In the genomic region with DNA sequence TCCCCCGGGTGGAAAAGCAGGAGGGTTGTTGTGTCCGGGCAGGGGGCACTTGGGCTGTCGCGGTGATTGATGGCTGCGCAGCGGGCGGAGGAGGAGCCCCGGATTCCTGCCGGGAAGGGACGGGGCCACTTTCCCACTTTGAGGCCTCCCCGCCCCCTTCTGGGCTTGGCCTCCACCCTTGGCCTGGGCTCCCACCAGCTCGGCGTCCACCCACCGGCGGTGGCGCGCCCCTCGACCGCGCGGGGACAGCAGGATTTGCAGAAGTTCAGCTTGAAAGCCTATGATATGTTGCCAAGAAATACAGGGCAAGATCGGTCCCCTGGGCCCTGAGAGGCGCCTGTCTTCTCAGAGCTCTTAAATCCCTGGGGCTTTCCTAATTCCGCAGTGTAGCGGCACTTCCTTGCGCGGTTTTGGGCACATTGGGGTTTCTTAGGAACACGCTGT, we compare ENCODE assay signal across 1 cellular context.
A peak's percentile ranks its signal among the peaks of the same experiment; 100 is the strongest.
TF ChIP-seq lines count a peak whose summit lies in the region.

No MANE protein-coding gene starts in this region.

TF ChIP-seq in HepG2, 621 proteins besides CTCF, POLR2A, EP300 and RAD21 (continued from another document and continues in another):
- TF ChIP-seq KDM1A (CRISPR knock-in tag; IDR thresholded peaks at IDR 0.05) (0 out of 2 replicates have a peak, but pooled peaks have one; percentile 4), CBX5 (CRISPR knock-in tag; IDR thresholded peaks at IDR 0.05; ENCODE audit: borderline replicate concordance) (peak; percentile 59; the same call in 1 of the 2 replicates), TFAP4 (IDR thresholded peaks at IDR 0.05; ENCODE audit: borderline replicate concordance, low read depth) (peak; percentile 6; the same call in 1 of the 2 replicates), TOE1 (CRISPR knock-in tag; IDR thresholded peaks at IDR 0.05) (no peak), ISX (CRISPR knock-in tag; conservative IDR thresholded peaks at IDR 0.05) (no peak), ZBTB4 (CRISPR knock-in tag; IDR thresholded peaks at IDR 0.05; ENCODE audit: borderline replicate concordance) (no peak), ZNF350 (CRISPR knock-in tag; IDR thresholded peaks at IDR 0.05; ENCODE audit: borderline replicate concordance, low read depth) (0 out of 2 replicates have a peak, but pooled peaks have one; percentile 22), ZMYM4 (CRISPR knock-in tag; IDR thresholded peaks at IDR 0.05) (peak; percentile 58), TEAD3 (CRISPR knock-in tag; optimal IDR thresholded peaks at IDR 0.05; ENCODE audit: borderline replicate concordance) (peak; percentile 44), ZBTB7B (CRISPR knock-in tag; IDR thresholded peaks at IDR 0.05) (peak; percentile 85), MIER3 (CRISPR knock-in tag; IDR thresholded peaks at IDR 0.05; ENCODE audit: borderline replicate concordance) (peak; percentile 40; the same call in 1 of the 2 replicates), IRX3 (CRISPR knock-in tag; IDR thresholded peaks at IDR 0.05; ENCODE audit: borderline replicate concordance, low read depth) (no peak), ZNF292 (CRISPR knock-in tag; IDR thresholded peaks at IDR 0.05; ENCODE audit: borderline replicate concordance, low read depth) (no peak; the same call in 1 of the 2 replicates), MED1 (CRISPR knock-in tag; IDR thresholded peaks at IDR 0.05) (0 out of 2 replicates have a peak, but pooled peaks have one; percentile 47), GABPB1 (CRISPR knock-in tag; IDR thresholded peaks at IDR 0.05) (peak; percentile 70), ZNF281 (CRISPR knock-in tag; IDR thresholded peaks at IDR 0.05; ENCODE audit: borderline replicate concordance) (peak; percentile 67; the same call in 1 of the 2 replicates), ZNF574 (CRISPR knock-in tag; IDR thresholded peaks at IDR 0.05) (peak; percentile 54; the same call in 1 of the 2 replicates), MEIS1 (CRISPR knock-in tag; IDR thresholded peaks at IDR 0.05; ENCODE audit: borderline replicate concordance) (peak; percentile 99; the same call in 1 of the 2 replicates), ZNF772 (CRISPR knock-in tag; IDR thresholded peaks at IDR 0.05) (peak; percentile 41; the same call in 1 of the 2 replicates), ZNF124 (CRISPR knock-in tag; IDR thresholded peaks at IDR 0.05) (peak; percentile 46; the same call in 1 of the 2 replicates), ZSCAN31 (CRISPR knock-in tag; IDR thresholded peaks at IDR 0.05; ENCODE audit: low read depth) (no peak), HOXA5 (CRISPR knock-in tag; IDR thresholded peaks at IDR 0.05) (peak; percentile 100), CREB3 (CRISPR knock-in tag; IDR thresholded peaks at IDR 0.05) (peak; percentile 19; the same call in 1 of the 2 replicates), ZNF607 (CRISPR knock-in tag; IDR thresholded peaks at IDR 0.05; ENCODE audit: borderline replicate concordance) (0 out of 2 replicates have a peak, but pooled peaks have one; percentile 62), NR2F6 (IDR thresholded peaks at IDR 0.05) (no peak; the same call in 1 of the 2 replicates), NR2F6 (CRISPR knock-in tag; IDR thresholded peaks at IDR 0.05) (peak; percentile 35; the same call in 1 of the 2 replicates), MYC (CRISPR knock-in tag; IDR thresholded peaks at IDR 0.05; ENCODE audit: borderline replicate concordance) (peak; percentile 4; the same call in 1 of the 2 replicates), ZNF770 (CRISPR knock-in tag; IDR thresholded peaks at IDR 0.05) (peak; percentile 53), AGO2 (optimal IDR thresholded peaks at IDR 0.05; ENCODE audit: low read depth, low read length) (peak; percentile 60), ZFX (CRISPR knock-in tag; IDR thresholded peaks at IDR 0.05; ENCODE audit: low read depth) (peak; percentile 52), NRL (CRISPR knock-in tag; IDR thresholded peaks at IDR 0.05; ENCODE audit: borderline replicate concordance) (0 out of 2 replicates have a peak, but pooled peaks have one; percentile 84), HNF4A (CRISPR knock-in tag; IDR thresholded peaks at IDR 0.05) (no peak), FOSL1 (CRISPR knock-in tag; IDR thresholded peaks at IDR 0.05; ENCODE audit: borderline replicate concordance) (no peak)
- TF ChIP-seq, protein P1, sequence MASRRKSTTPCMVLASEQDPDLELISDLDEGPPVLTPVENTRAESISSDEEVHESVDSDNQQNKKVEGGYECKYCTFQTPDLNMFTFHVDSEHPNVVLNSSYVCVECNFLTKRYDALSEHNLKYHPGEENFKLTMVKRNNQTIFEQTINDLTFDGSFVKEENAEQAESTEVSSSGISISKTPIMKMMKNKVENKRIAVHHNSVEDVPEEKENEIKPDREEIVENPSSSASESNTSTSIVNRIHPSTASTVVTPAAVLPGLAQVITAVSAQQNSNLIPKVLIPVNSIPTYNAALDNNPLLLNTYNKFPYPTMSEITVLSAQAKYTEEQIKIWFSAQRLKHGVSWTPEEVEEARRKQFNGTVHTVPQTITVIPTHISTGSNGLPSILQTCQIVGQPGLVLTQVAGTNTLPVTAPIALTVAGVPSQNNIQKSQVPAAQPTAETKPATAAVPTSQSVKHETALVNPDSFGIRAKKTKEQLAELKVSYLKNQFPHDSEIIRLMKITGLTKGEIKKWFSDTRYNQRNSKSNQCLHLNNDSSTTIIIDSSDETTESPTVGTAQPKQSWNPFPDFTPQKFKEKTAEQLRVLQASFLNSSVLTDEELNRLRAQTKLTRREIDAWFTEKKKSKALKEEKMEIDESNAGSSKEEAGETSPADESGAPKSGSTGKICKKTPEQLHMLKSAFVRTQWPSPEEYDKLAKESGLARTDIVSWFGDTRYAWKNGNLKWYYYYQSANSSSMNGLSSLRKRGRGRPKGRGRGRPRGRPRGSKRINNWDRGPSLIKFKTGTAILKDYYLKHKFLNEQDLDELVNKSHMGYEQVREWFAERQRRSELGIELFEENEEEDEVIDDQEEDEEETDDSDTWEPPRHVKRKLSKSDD (CRISPR knock-in tag; IDR thresholded peaks at IDR 0.05; ENCODE audit: low read depth): no peak
- TF ChIP-seq, protein P2, sequence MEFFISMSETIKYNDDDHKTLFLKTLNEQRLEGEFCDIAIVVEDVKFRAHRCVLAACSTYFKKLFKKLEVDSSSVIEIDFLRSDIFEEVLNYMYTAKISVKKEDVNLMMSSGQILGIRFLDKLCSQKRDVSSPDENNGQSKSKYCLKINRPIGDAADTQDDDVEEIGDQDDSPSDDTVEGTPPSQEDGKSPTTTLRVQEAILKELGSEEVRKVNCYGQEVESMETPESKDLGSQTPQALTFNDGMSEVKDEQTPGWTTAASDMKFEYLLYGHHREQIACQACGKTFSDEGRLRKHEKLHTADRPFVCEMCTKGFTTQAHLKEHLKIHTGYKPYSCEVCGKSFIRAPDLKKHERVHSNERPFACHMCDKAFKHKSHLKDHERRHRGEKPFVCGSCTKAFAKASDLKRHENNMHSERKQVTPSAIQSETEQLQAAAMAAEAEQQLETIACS (CRISPR knock-in tag; IDR thresholded peaks at IDR 0.05): 0 out of 2 replicates have a peak, but pooled peaks have one; percentile 22
- TF ChIP-seq, protein P3, sequence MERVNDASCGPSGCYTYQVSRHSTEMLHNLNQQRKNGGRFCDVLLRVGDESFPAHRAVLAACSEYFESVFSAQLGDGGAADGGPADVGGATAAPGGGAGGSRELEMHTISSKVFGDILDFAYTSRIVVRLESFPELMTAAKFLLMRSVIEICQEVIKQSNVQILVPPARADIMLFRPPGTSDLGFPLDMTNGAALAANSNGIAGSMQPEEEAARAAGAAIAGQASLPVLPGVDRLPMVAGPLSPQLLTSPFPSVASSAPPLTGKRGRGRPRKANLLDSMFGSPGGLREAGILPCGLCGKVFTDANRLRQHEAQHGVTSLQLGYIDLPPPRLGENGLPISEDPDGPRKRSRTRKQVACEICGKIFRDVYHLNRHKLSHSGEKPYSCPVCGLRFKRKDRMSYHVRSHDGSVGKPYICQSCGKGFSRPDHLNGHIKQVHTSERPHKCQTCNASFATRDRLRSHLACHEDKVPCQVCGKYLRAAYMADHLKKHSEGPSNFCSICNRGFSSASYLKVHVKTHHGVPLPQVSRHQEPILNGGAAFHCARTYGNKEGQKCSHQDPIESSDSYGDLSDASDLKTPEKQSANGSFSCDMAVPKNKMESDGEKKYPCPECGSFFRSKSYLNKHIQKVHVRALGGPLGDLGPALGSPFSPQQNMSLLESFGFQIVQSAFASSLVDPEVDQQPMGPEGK (CRISPR knock-in tag; IDR thresholded peaks at IDR 0.05): peak; percentile 90
